12 cellular contexts compared by ENCODE assay signal in the genomic region with DNA sequence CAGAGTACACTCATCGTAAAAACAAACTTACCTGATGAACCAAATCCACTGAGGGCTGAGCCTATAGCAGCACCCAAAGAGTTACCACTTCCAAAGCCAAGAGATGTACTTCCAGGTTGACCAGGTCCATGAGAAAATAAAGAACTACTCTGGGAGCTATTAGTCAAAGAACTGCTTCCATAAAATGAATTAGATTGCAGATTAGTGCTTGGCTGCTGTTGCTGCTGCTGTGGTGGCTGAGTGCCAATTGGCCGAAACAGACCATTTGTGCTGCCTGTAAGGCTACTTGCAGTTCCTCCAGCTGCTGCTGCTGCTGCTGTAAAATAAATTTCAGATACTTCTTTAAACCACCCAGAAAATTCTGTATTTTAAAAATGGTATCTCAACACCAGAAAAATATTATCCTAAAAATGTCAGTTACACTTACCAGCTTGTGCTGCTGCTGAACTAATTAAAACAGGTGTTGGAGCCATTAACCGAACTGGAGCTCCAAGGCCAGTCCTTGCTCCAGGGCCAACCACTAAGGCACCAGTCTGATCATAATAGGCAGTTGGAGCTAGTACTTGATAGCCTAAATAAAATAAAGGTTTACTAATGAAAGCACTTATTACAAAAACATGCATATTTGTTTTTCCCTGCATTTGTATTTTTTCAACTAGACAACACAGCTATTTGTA. TPM values are rescaled to one million over a fixed set of nuclear protein-coding genes. Genes with fewer than 3 reads are reported as not detected.
DNase-seq lines count a peak whose midpoint lies in the region; ATAC-seq and TF ChIP-seq lines count a peak whose summit lies in the region.
"Had no signal": no experiment of that assay in that cellular context is flagged by ENCODE, and none has a peak within 500 bp of the region (broad histone marks: within the 10 kb centered on the region; RNA-seq: fewer than 3 reads in every experiment).

No MANE protein-coding gene starts in this region.

- DNase-seq in LHCN-M2 (ENCODE audit: low read depth) (peak; percentile 16), adrenal gland (peak; percentile 74 to 95 (median 86)), left cardiac atrium (peak; percentile 80), retinal pigment epithelial cell (ENCODE audit: low read depth) (peak; percentile 32), NOMO-1 treated with DMSO at 0.1 percent for 48 hours (lab: John Stamatoyannopoulos, UW; ENCODE audit: unreplicated experiment) (no peak), NCI-H1417 treated with DMSO at 0.1 percent for 48 hours (lab: John Stamatoyannopoulos, UW) (no peak)
- no peak for DNase-seq in activated naive CD4-positive, alpha-beta T cell treated with Interleukin-2 at 50 U/mL for 16 hours
- DNase-seq: mesendoderm; NCI-H524 treated with DMSO at 0.1 percent for 48 hours; spleen; stimulated activated CD8-positive, alpha-beta memory T cell treated with anti-CD3 and anti-CD28 coated beads, Interleukin-4, amount 100 ng/mL, for 48 hours had no signal

- no peaks in the 10 kb centered on the region for H3K9me3 ChIP-seq in adrenal gland (replicated peaks in 1 of 3)
- H3K9me3 ChIP-seq: spleen had no signal

- no peaks in the 10 kb centered on the region for H3K27me3 ChIP-seq in adrenal gland
- H3K27me3 ChIP-seq: spleen had no signal

- peaks cover 4 to 16% of the 10 kb centered on the region in 2 donors for H3K4me1 ChIP-seq in adrenal gland (replicated peaks in 1 of 2)

- ATAC-seq in left cardiac atrium (peak; percentile 44 to 73), GM21367 (IDR thresholded peaks at IDR 0.05; ENCODE audit: unreplicated experiment) (no peak)

- no peak overlapping the region for H3K4me3 ChIP-seq in adrenal gland
- H3K4me3 ChIP-seq in retinal pigment epithelial cell (ENCODE audit: low read length), result no peak overlapping the region
- H3K4me3 ChIP-seq: spleen had no signal

- no peak overlapping the region for H3K27ac ChIP-seq in adrenal gland
- H3K27ac ChIP-seq: spleen had no signal

- intact Hi-C loops in adrenal gland (cut with DNase I) (no loop called here), left cardiac atrium (cut with DNase I) (no loop called here)

- TF ChIP-seq CTCF in adrenal gland (IDR thresholded peaks at IDR 0.05), result no peak
- TF ChIP-seq CTCF in retinal pigment epithelial cell (conservative IDR thresholded peaks at IDR 0.05; ENCODE audit: low read depth, low read length), result no peak

- no peak for TF ChIP-seq POLR2A in adrenal gland (IDR thresholded peaks at IDR 0.05)

- 41 to 50% (median 48%) methylated on average over 3 of the region's 3 CpGs for WGBS in adrenal gland, 4 donors

- H3K36me3 ChIP-seq in adrenal gland (replicated peaks in 1 of 2), result peaks cover 0 to 48% of the 10 kb centered on the region in 2 donors

RNA-seq across cellular contexts. Expression of a gene that starts 58.1 kb away (rescaled TPM):
- total RNA-seq in LHCN-M2 (2014; rRNA removed), result 73.1 and 83.5 TPM in 2 replicates
- polyA plus RNA-seq in LHCN-M2 (2012), result 28.3 TPM
- total RNA-seq in adrenal gland, result 10 to 100 TPM in 5 of 8 donors, 1 to 10 TPM in 3; 3.1 to 74.2 (median 24.4) TPM
- 10 to 100 TPM in 1 of 3 donors, 1 to 10 TPM in 2; 6.7 to 19.2 (median 6.7) TPM for polyA plus RNA-seq in adrenal gland
- under 1 TPM; 0.21 to 0.50 TPM for total RNA-seq in left cardiac atrium

Comparison
In these comparisons a context has a peak if more than half of its experiments do, and no peak if none do; other contexts are left out.
1. DNase-seq: peak in LHCN-M2 (single experiment), adrenal gland (7 of 7), left cardiac atrium (single experiment) and retinal pigment epithelial cell (single experiment); none in NOMO-1 treated with DMSO at 0.1 percent for 48 hours (single experiment), activated naive CD4-positive, alpha-beta T cell treated with Interleukin-2 at 50 U/mL for 16 hours (single experiment) and NCI-H1417 treated with DMSO at 0.1 percent for 48 hours (single experiment).